8 cellular contexts compared by ENCODE assay signal in the genomic region with DNA sequence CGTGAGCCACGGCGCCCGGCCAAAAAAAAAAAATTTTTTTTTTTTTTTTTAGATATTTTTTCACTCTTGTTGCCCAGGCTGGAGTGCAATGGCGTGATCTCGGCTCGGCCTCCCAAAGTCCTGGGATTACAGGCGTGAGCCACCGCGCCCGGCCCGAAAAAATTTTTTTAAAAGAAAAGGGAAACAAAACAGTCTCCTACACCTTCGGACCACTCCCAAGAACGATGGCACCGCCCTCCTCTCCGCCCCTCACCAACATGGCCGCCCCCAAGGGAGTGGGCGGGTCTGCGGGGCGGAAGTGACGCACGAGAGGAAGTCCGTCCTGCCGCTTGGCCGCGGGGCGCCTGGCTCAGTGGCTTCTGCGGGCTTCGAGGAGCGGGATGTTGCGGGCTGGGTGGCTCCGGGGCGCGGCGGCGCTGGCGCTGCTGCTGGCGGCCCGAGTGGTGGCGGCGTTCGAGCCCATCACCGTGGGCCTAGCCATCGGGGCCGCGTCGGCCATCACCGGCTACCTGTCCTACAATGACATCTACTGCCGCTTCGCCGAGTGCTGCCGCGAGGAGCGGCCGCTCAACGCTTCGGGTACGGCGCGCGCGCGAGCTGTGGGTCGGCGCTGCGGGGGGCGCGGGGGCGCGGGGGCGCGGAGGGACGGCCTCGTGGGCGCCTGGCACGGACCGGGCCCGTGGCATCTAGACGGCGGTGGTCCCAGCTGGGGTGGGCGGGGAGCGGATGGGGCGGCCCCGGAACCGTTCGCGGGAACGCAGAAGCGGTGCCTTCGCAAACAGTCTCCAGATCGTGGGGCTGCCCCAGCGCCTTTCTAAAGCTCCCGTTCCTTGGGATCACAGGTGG. TPM values are rescaled to one million over a fixed set of nuclear protein-coding genes. Genes with fewer than 3 reads are reported as not detected.
DNase-seq lines count a peak whose midpoint lies in the region; ATAC-seq and TF ChIP-seq lines count a peak whose summit lies in the region.

A gene with protein sequence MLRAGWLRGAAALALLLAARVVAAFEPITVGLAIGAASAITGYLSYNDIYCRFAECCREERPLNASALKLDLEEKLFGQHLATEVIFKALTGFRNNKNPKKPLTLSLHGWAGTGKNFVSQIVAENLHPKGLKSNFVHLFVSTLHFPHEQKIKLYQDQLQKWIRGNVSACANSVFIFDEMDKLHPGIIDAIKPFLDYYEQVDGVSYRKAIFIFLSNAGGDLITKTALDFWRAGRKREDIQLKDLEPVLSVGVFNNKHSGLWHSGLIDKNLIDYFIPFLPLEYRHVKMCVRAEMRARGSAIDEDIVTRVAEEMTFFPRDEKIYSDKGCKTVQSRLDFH (plus strand): TSS at position 352 of the 846 bp plus-strand sequence. CDS start 29 bp downstream, at position 381.

- TF ChIP-seq CTCF in BE2C (IDR thresholded peaks at IDR 0.05; ENCODE audit: low read depth, low read length): no peak
- TF ChIP-seq CTCF in colonic mucosa (IDR thresholded peaks at IDR 0.05): no peak

- H3K27ac Mint-ChIP-seq in activated CD4-positive, alpha-beta T cell treated with anti-CD3 and anti-CD28 coated beads, Interleukin-2, amount 10 ng/mL, durations not matched to agents 24 days and 14 days: peak within 1 kb of the TSS; percentile 91

- H3K4me3 ChIP-seq in BE2C (ENCODE audit: low read depth, low read length): peak within 1 kb of the TSS; percentile 87
- H3K4me3 ChIP-seq in colonic mucosa: peak within 1 kb of the TSS; percentile 82

- H3K9me3 ChIP-seq in BE2C: no peaks in the 10 kb centered on the region
- H3K9me3 ChIP-seq in colonic mucosa: no peaks in the 10 kb centered on the region

- no peaks in the 10 kb centered on the region for H3K9me3 Mint-ChIP-seq in activated CD4-positive, alpha-beta T cell treated with anti-CD3 and anti-CD28 coated beads, Interleukin-2, amount 10 ng/mL, durations not matched to agents 24 days and 14 days

- no peaks in the 10 kb centered on the region for H3K27me3 Mint-ChIP-seq in activated CD4-positive, alpha-beta T cell treated with anti-CD3 and anti-CD28 coated beads, Interleukin-2, amount 10 ng/mL, durations not matched to agents 24 days and 14 days

- peak; percentile 98 for DNase-seq in BE2C
- peak; percentile 73 for DNase-seq in GM19240 (ENCODE audit: insufficient read length, low spot score)
- DNase-seq in NCI-H526 (lab: John Stamatoyannopoulos, UW): peak; percentile 64 to 91
- peak; percentile 99 for DNase-seq in activated CD4-positive, alpha-beta T cell treated with anti-CD3 and anti-CD28 coated beads, Interleukin-2, amount 10 ng/mL, durations not matched to agents 24 days and 14 days
- peak; percentile 98 for DNase-seq in colonic mucosa
- peak; percentile 94 to 96 for DNase-seq in left colon
- DNase-seq in stimulated activated CD4-positive, alpha-beta T cell treated with anti-CD3 and anti-CD28 coated beads, Interleukin-1b, Interleukin-23, amount 100 ng/mL, for 4 hours (ENCODE audit: low read depth in 2 of 2): peak; percentile 92 to 93

- H3K9ac ChIP-seq in colonic mucosa (ENCODE audit: low read depth in 2 of 2, low read length in 2 of 2): peak within 1 kb of the TSS; percentile 72 to 75

- H3K36me3 ChIP-seq in BE2C (peaks cover 14% of the 10 kb centered on the region), colonic mucosa (no peaks in the 10 kb centered on the region)

- intact Hi-C loops in activated CD4-positive, alpha-beta T cell treated with anti-CD3 and anti-CD28 coated beads, Interleukin-2, amount 10 ng/mL, durations not matched to agents 24 days and 14 days (cut with micrococcal nuclease): loop anchor here (1.0 kb wide), 1 partner anchor 21 kb away; a partner anchor contains a TSS
- intact Hi-C loops in colonic mucosa (cut with DNase I): no loop called here
- intact Hi-C loops in left colon (cut with DNase I, micrococcal nuclease): no loop called here

- peaks cover 25% of the 10 kb centered on the region for H3K36me3 Mint-ChIP-seq in activated CD4-positive, alpha-beta T cell treated with anti-CD3 and anti-CD28 coated beads, Interleukin-2, amount 10 ng/mL, durations not matched to agents 24 days and 14 days (ENCODE audit: low read depth)

- H3K4me1 ChIP-seq in BE2C: no peaks in the 10 kb centered on the region; the same call in 1 of the 2 replicates
- peaks cover 10% of the 10 kb centered on the region for H3K4me1 ChIP-seq in colonic mucosa

- H3K4me3 Mint-ChIP-seq in activated CD4-positive, alpha-beta T cell treated with anti-CD3 and anti-CD28 coated beads, Interleukin-2, amount 10 ng/mL, durations not matched to agents 24 days and 14 days: peak within 1 kb of the TSS; percentile 94

- ATAC-seq in HG03460 (IDR thresholded peaks at IDR 0.05; ENCODE audit: unreplicated experiment): peak; percentile 96
- peak; percentile 91 for ATAC-seq in left colon

- peak within 1 kb of the TSS; percentile 86 for H3K27ac ChIP-seq in colonic mucosa

- H3K27me3 ChIP-seq in BE2C (no peaks in the 10 kb centered on the region), colonic mucosa (no peaks in the 10 kb centered on the region)

- H3K4me1 Mint-ChIP-seq in activated CD4-positive, alpha-beta T cell treated with anti-CD3 and anti-CD28 coated beads, Interleukin-2, amount 10 ng/mL, durations not matched to agents 24 days and 14 days: peaks cover 20% of the 10 kb centered on the region

RNA-seq across cellular contexts. Expression of the gene that starts here (rescaled TPM):
- 35.7 TPM for polyA plus RNA-seq in BE2C (2012; ENCODE audit: insufficient read depth, insufficient read length, low read depth)
- 22.7 and 24.1 TPM in 2 replicates for total RNA-seq in activated CD4-positive, alpha-beta T cell treated with anti-CD3 and anti-CD28 coated beads, Interleukin-2, amount 10 ng/mL, durations not matched to agents 24 days and 14 days
- total RNA-seq in colonic mucosa (10 to 100 TPM; 49.0 to 60.8 TPM), left colon (10 to 100 TPM; 41.7 to 50.7 TPM)

Comparison
In these comparisons a context has a peak if more than half of its experiments do, and no peak if none do; other contexts are left out.
1. Peak in every context shown above with its lines: DNase-seq, ATAC-seq, H3K4me3 ChIP-seq and H3K27ac ChIP-seq.